In genomic region chr7:151088856-151089699, GRCh38 we compare ENCODE assay signal across 8 cellular contexts. TPM values are rescaled to one million over a fixed set of nuclear protein-coding genes. Genes with fewer than 3 reads are reported as not detected.
A peak's percentile ranks its signal among the peaks of the same experiment; 100 is the strongest.
DNase-seq lines count a peak whose midpoint lies in the region; ATAC-seq, FAIRE-seq and TF ChIP-seq lines count a peak whose summit lies in the region.

No MANE protein-coding gene starts in this region.

- intact Hi-C loops in CD8-positive, alpha-beta T cell (cut with DNase I, micrococcal nuclease), result loop anchor here (2.0 to 10.0 kb wide), 4 partner anchors 22 to 1374 kb away; partner anchors contain the start of genes KCNH2 (in 1 of the 2) and ZNF467 (in 1 of the 2)
- intact Hi-C loops in colonic mucosa (cut with DNase I) (no loop called here), HepG2 (cut with micrococcal nuclease; ENCODE audit: unreplicated experiment) (loop anchor here (10.0 kb wide), 1 partner anchor 156 kb away; the partner anchor contains the start of gene SMARCD3), stomach (cut with DNase I; ENCODE audit: low total_unique reads) (no loop called here)

- no peaks in the 10 kb centered on the region for H3K36me3 ChIP-seq in CD8-positive, alpha-beta T cell (ENCODE audit: insufficient read depth, low read length)
- no peaks in the 10 kb centered on the region for H3K36me3 ChIP-seq in colonic mucosa
- peaks cover 8 to 28% of the 10 kb centered on the region in 2 experiments; a peak in 4 of 5 replicates for H3K36me3 ChIP-seq in HepG2 (replicated peaks in 1 of 2; ENCODE audit: control insufficient read depth in 1 of 2, insufficient read depth in 2 of 2, low read length in 2 of 2)
- peaks cover 0 to 12% (median 7%) of the 10 kb centered on the region in 4 donors for H3K36me3 ChIP-seq in stomach

- H3K4me3 ChIP-seq in CD8-positive, alpha-beta T cell (ENCODE audit: low read depth, low read length), result no peak overlapping the region
- no peak overlapping the region for H3K4me3 ChIP-seq in colonic mucosa
- peak overlapping the region; percentile 93 to 98 (median 95); a peak in 5 of 6 replicates for H3K4me3 ChIP-seq in HepG2 (replicated peaks in 1 of 3; ENCODE audit: insufficient read depth in 1 of 3, low read depth in 2 of 3, low read length in 3 of 3)
- H3K4me3 ChIP-seq in stomach, result peak overlapping the region; percentile 74 to 93 (median 86)

- peak; percentile 39 for FAIRE-seq in HepG2 (lab: Jason Lieb, UNC)

- H3K27ac Mint-ChIP-seq in CD8-positive, alpha-beta T cell, result no peak overlapping the region

- H4K20me1 ChIP-seq in HepG2 (ENCODE audit: insufficient read depth, low read length), result peaks cover 54% of the 10 kb centered on the region

- H3K27me3 Mint-ChIP-seq in CD8-positive, alpha-beta T cell (ENCODE audit: low read depth), result peaks cover 24% of the 10 kb centered on the region

- H3K9ac ChIP-seq in colonic mucosa (ENCODE audit: low read depth in 2 of 2, low read length in 2 of 2) (peak overlapping the region; percentile 57 to 92), HepG2 (ENCODE audit: insufficient read depth, low read depth, low read length) (peak overlapping the region; percentile 88)

- H3K4me1 ChIP-seq in CD8-positive, alpha-beta T cell (ENCODE audit: insufficient read depth, low read length), result peaks cover 32% of the 10 kb centered on the region
- H3K4me1 ChIP-seq in colonic mucosa (peaks cover 9% of the 10 kb centered on the region), HepG2 (ENCODE audit: insufficient read depth, low read length) (peaks cover 60% of the 10 kb centered on the region), stomach (peaks cover 35 to 81% (median 66%) of the 10 kb centered on the region in 4 donors)

- POLR2A ChIA-PET in CD8-positive, alpha-beta T cell (lab: Charles Lee), result interaction anchor here (1.0 kb wide), 1 partner anchor 70 kb away, joined by 3 read pairs; no protein-coding TSS in a partner anchor
- POLR2A ChIA-PET in HepG2 (lab: Yijun Ruan, JAX), result interaction anchor here (1.0 to 6.7 kb wide), 4 partner anchors 8 to 61 kb away, joined by 3 to 82 read pairs (median 6); partner anchors contain the start of genes ABCB8 and FASTK

- no peak overlapping the region for H3K27ac ChIP-seq in CD8-positive, alpha-beta T cell (ENCODE audit: low read depth, low read length)
- H3K27ac ChIP-seq in colonic mucosa, result peak overlapping the region; percentile 77
- H3K27ac ChIP-seq in HepG2 (ENCODE audit: extremely low read length, insufficient read depth, low read length), result peak overlapping the region; percentile 70
- H3K27ac ChIP-seq in stomach, result peak overlapping the region; percentile 84 to 97 (median 90)

- TF ChIP-seq CTCF in CD8-positive, alpha-beta T cell (IDR thresholded peaks at IDR 0.05), result no peak
- TF ChIP-seq CTCF in colonic mucosa (IDR thresholded peaks at IDR 0.05) (no peak), HepG2 (CRISPR knock-in tag; IDR thresholded peaks at IDR 0.05) (no peak), stomach (IDR thresholded peaks at IDR 0.05) (no peak)

- no peaks in the 10 kb centered on the region for H3K27me3 ChIP-seq in CD8-positive, alpha-beta T cell (ENCODE audit: insufficient read depth, low read length)
- H3K27me3 ChIP-seq in colonic mucosa (no peaks in the 10 kb centered on the region), HepG2 (ENCODE audit: control insufficient read depth in 1 of 2, insufficient read depth in 2 of 2, low read length in 2 of 2) (no peaks in the 10 kb centered on the region), stomach (no peaks in the 10 kb centered on the region)

- TF ChIP-seq POLR2A in HepG2 (IDR thresholded peaks at IDR 0.05; ENCODE audit: insufficient read depth in 1 of 2, low read depth in 2 of 2, low read length in 2 of 2) (no peak), stomach (IDR thresholded peaks at IDR 0.05) (no peak)

- 55% methylated on average over 23 of the region's 30 CpGs for WGBS in HepG2 (ENCODE audit: low lambda C conversion rate)
- WGBS in stomach, 5 donors, result 13 to 34% (median 16%) methylated on average over 30 of the region's 30 CpGs

- DNase-seq in CD8-positive, alpha-beta T cell, result no peak
- DNase-seq in NCI-H2171 (lab: John Stamatoyannopoulos, UW), result peak; percentile 81
- peak; percentile 54 for DNase-seq in colonic mucosa
- DNase-seq in HepG2 (ENCODE audit: low spot score), result peak; percentile 73
- peak; percentile 62 for DNase-seq in stomach
- no peak for DNase-seq in inferior parietal cortex (ENCODE audit: extremely low spot score)
- DNase-seq in cerebellum (ENCODE audit: low spot score), result no peak
- DNase-seq in DMS79 treated with DMSO at 0.1 percent for 48 hours (lab: John Stamatoyannopoulos, UW), result no peak

- H3K36me3 Mint-ChIP-seq in CD8-positive, alpha-beta T cell, result peaks cover 2% of the 10 kb centered on the region

- H3K79me2 ChIP-seq in HepG2 (ENCODE audit: insufficient read depth, low read length), result peaks cover 72% of the 10 kb centered on the region

- no peak for TF ChIP-seq RAD21 in HepG2 (CRISPR knock-in tag; IDR thresholded peaks at IDR 0.05)

- peak overlapping the region; percentile 48 for H3K4me3 Mint-ChIP-seq in CD8-positive, alpha-beta T cell

- H3K9me3 ChIP-seq in CD8-positive, alpha-beta T cell (ENCODE audit: low read length), result no peaks in the 10 kb centered on the region
- H3K9me3 ChIP-seq in colonic mucosa (no peaks in the 10 kb centered on the region), HepG2 (ENCODE audit: low read length) (no peaks in the 10 kb centered on the region), stomach (no peaks in the 10 kb centered on the region)

- H3K4me1 Mint-ChIP-seq in CD8-positive, alpha-beta T cell (ENCODE audit: low read depth), result peaks cover 28% of the 10 kb centered on the region

- BruUV-seq in HepG2 (replicated peaks; lab: Mats Ljungman, UMichigan), result no TSS peak

- ATAC-seq in CD8-positive, alpha-beta T cell, result no peak
- ATAC-seq in HepG2, result peak; percentile 47

- in situ Hi-C loops in HepG2 (cut with HindIII; ENCODE audit: extremely low pct_ligation_motif_present, low pct_unique_long_range_greater_than_20kb), result no loop called here

- CTCF ChIA-PET in CD8-positive, alpha-beta T cell (lab: Charles Lee), result interaction anchor here (0.9 to 1.5 kb wide), 3 partner anchors 22 to 211 kb away, joined by 3 to 7 read pairs (median 4); no protein-coding TSS in a partner anchor
- CTCF ChIA-PET in HepG2 (lab: Yijun Ruan, JAX; ENCODE audit: low intra/inter-chr PET ratio, low total read pairs), result no interaction called here

- peak overlapping the region; percentile 97 for H3K4me2 ChIP-seq in HepG2 (ENCODE audit: low read depth, low read length)

- no peak overlapping the region for H2AFZ ChIP-seq in HepG2 (ENCODE audit: low read length)

- TF ChIP-seq EP300 in HepG2 (IDR thresholded peaks at IDR 0.05; ENCODE audit: low read depth in 2 of 2, low read length in 2 of 2), result peak in 1 of 2 experiments; percentile 38; a peak in 1 of 4 replicates
- TF ChIP-seq EP300 in HepG2 (CRISPR knock-in tag; IDR thresholded peaks at IDR 0.05; ENCODE audit: borderline replicate concordance), result no peak
- TF ChIP-seq EP300 in stomach (IDR thresholded peaks at IDR 0.05), result no peak

- H3K9me3 Mint-ChIP-seq in CD8-positive, alpha-beta T cell, result no peaks in the 10 kb centered on the region

RNA-seq across cellular contexts. Expression of gene AGAP3, which starts 2.8 kb away (rescaled TPM):
- 10 to 100 TPM; 35.0 to 36.6 TPM for total RNA-seq in CD8-positive, alpha-beta T cell
- total RNA-seq in colonic mucosa, result 10 to 100 TPM; 50.8 to 79.2 TPM
- total RNA-seq in HepG2 (2016; rRNA removed; fragmentation: Illumina TruSeq; extraction: Trizol), result 24.9 and 31.3 TPM in 2 replicates
- total RNA-seq in HepG2 (2016; cell fraction: cytosol; rRNA removed; fragmentation: Illumina TruSeq; extraction: Trizol; ENCODE audit: low read depth), result 26.6 and 28.2 TPM in 2 replicates
- total RNA-seq in HepG2 (2016; cell fraction: insoluble cytoplasmic fraction; rRNA removed; fragmentation: Illumina TruSeq; extraction: Trizol), result 24.2 and 30.5 TPM in 2 replicates
- 34.8 and 39.9 TPM in 2 replicates for total RNA-seq in HepG2 (2016; cell fraction: membrane; rRNA removed; fragmentation: Illumina TruSeq; extraction: Trizol)
- 26.5 and 31.8 TPM in 2 replicates for total RNA-seq in HepG2 (2016; cell fraction: nucleus; rRNA removed; fragmentation: Illumina TruSeq; extraction: Trizol)
- 61.4 and 62.0 TPM in 2 replicates for polyA plus RNA-seq in HepG2 (2011; rRNA removed)
- 54.9 and 70.5 TPM in 2 replicates for polyA plus RNA-seq in HepG2 (2011; cell fraction: cytosol; rRNA removed)
- 255 and 313 TPM in 2 replicates for polyA plus RNA-seq in HepG2 (2011; cell fraction: nucleus; rRNA removed)
- 46.4 and 66.8 TPM in 2 replicates for polyA plus RNA-seq in HepG2 (2012)
- polyA plus RNA-seq in HepG2 (2016; cell fraction: cytosol; fragmentation: Illumina TruSeq; extraction: Trizol; ENCODE audit: low read depth), result 23.3 and 25.2 TPM in 2 replicates
- 36.6 and 44.9 TPM in 2 replicates for polyA plus RNA-seq in HepG2 (2016; cell fraction: insoluble cytoplasmic fraction; fragmentation: Illumina TruSeq; extraction: Trizol; ENCODE audit: low read depth)
- polyA plus RNA-seq in HepG2 (2016; cell fraction: membrane; fragmentation: Illumina TruSeq; extraction: Trizol; ENCODE audit: low read depth), result 48.3 and 57.9 TPM in 2 replicates
- polyA plus RNA-seq in HepG2 (2016; cell fraction: nucleus; fragmentation: Illumina TruSeq; extraction: Trizol; ENCODE audit: insufficient read depth, low read depth), result 94.3 and 94.4 TPM in 2 replicates
- polyA minus RNA-seq in HepG2 (2011; rRNA and poly(A)+ RNA removed; ENCODE audit: low replicate concordance), result 70.7 and 91.8 TPM in 2 replicates
- polyA minus RNA-seq in HepG2 (2011; cell fraction: cytosol; rRNA and poly(A)+ RNA removed), result 43.3 and 46.7 TPM in 2 replicates
- polyA minus RNA-seq in HepG2 (2011; cell fraction: nucleus; rRNA and poly(A)+ RNA removed), result 71.4 and 81.1 TPM in 2 replicates
- total RNA-seq in stomach, result 100 to 1,000 TPM in 2 of 5 donors, 10 to 100 TPM in 3; 32.5 to 342 (median 83.9) TPM
- polyA plus RNA-seq in stomach, result 10 to 100 TPM; 36.0 to 60.8 (median 45.8) TPM
- 69.8 TPM for total RNA-seq in cerebellum

RNA-seq across cellular contexts. Expression of gene TMUB1, which starts 5.8 kb away (rescaled TPM):
- 10 to 100 TPM; 42.3 to 44.6 TPM for total RNA-seq in CD8-positive, alpha-beta T cell
- 100 to 1,000 TPM in 1 of 2 donors, 10 to 100 TPM in 1; 73.4 to 103 TPM for total RNA-seq in colonic mucosa
- total RNA-seq in HepG2 (2016; rRNA removed; fragmentation: Illumina TruSeq; extraction: Trizol), result 31.8 and 51.6 TPM in 2 replicates
- total RNA-seq in HepG2 (2016; cell fraction: cytosol; rRNA removed; fragmentation: Illumina TruSeq; extraction: Trizol; ENCODE audit: low read depth), result 65.7 and 75.8 TPM in 2 replicates
- 32.2 and 52.0 TPM in 2 replicates for total RNA-seq in HepG2 (2016; cell fraction: insoluble cytoplasmic fraction; rRNA removed; fragmentation: Illumina TruSeq; extraction: Trizol)
- 89.1 and 106 TPM in 2 replicates for total RNA-seq in HepG2 (2016; cell fraction: membrane; rRNA removed; fragmentation: Illumina TruSeq; extraction: Trizol)
- total RNA-seq in HepG2 (2016; cell fraction: nucleus; rRNA removed; fragmentation: Illumina TruSeq; extraction: Trizol), result 25.0 and 26.7 TPM in 2 replicates
- polyA plus RNA-seq in HepG2 (2011; rRNA removed), result 44.8 and 47.8 TPM in 2 replicates
- polyA plus RNA-seq in HepG2 (2011; cell fraction: cytosol; rRNA removed), result 27.8 and 54.6 TPM in 2 replicates
- 66.5 and 75.5 TPM in 2 replicates for polyA plus RNA-seq in HepG2 (2011; cell fraction: nucleus; rRNA removed)
- polyA plus RNA-seq in HepG2 (2012), result 33.8 and 40.3 TPM in 2 replicates
- polyA plus RNA-seq in HepG2 (2016; cell fraction: cytosol; fragmentation: Illumina TruSeq; extraction: Trizol; ENCODE audit: low read depth), result 123 and 138 TPM in 2 replicates
- 51.6 and 55.5 TPM in 2 replicates for polyA plus RNA-seq in HepG2 (2016; cell fraction: insoluble cytoplasmic fraction; fragmentation: Illumina TruSeq; extraction: Trizol; ENCODE audit: low read depth)
- polyA plus RNA-seq in HepG2 (2016; cell fraction: membrane; fragmentation: Illumina TruSeq; extraction: Trizol; ENCODE audit: low read depth), result 146 and 154 TPM in 2 replicates
- 85.5 and 89.1 TPM in 2 replicates for polyA plus RNA-seq in HepG2 (2016; cell fraction: nucleus; fragmentation: Illumina TruSeq; extraction: Trizol; ENCODE audit: insufficient read depth, low read depth)
- 5.6 and 25.8 TPM in 2 replicates for polyA minus RNA-seq in HepG2 (2011; rRNA and poly(A)+ RNA removed; ENCODE audit: low replicate concordance)
- 22.8 and 25.2 TPM in 2 replicates for polyA minus RNA-seq in HepG2 (2011; cell fraction: cytosol; rRNA and poly(A)+ RNA removed)
- 5.6 and 6.3 TPM in 2 replicates for polyA minus RNA-seq in HepG2 (2011; cell fraction: nucleus; rRNA and poly(A)+ RNA removed)
- total RNA-seq in stomach, result 10 to 100 TPM; 12.7 to 78.2 (median 42.9) TPM
- polyA plus RNA-seq in stomach, result 10 to 100 TPM; 69.6 to 86.8 (median 72.4) TPM
- 7.6 TPM for total RNA-seq in cerebellum

RNA-seq across cellular contexts. Expression of gene FASTK, which starts 8.5 kb away (rescaled TPM):
- 10 to 100 TPM; 56.3 to 62.9 TPM for total RNA-seq in CD8-positive, alpha-beta T cell
- total RNA-seq in colonic mucosa (100 to 1,000 TPM in 1 of 2 donors, 10 to 100 TPM in 1; 67.0 to 149 TPM), HepG2 (2016; rRNA removed; fragmentation: Illumina TruSeq; extraction: Trizol) (33.0 and 52.9 TPM in 2 replicates), stomach (100 to 1,000 TPM in 3 of 5 donors, 10 to 100 TPM in 2; 40.0 to 415 (median 116) TPM), cerebellum (26.5 TPM)
- 29.1 and 30.5 TPM in 2 replicates for total RNA-seq in HepG2 (2016; cell fraction: cytosol; rRNA removed; fragmentation: Illumina TruSeq; extraction: Trizol; ENCODE audit: low read depth)
- total RNA-seq in HepG2 (2016; cell fraction: insoluble cytoplasmic fraction; rRNA removed; fragmentation: Illumina TruSeq; extraction: Trizol), result 32.4 and 60.3 TPM in 2 replicates
- 41.0 and 43.4 TPM in 2 replicates for total RNA-seq in HepG2 (2016; cell fraction: membrane; rRNA removed; fragmentation: Illumina TruSeq; extraction: Trizol)
- 51.3 and 66.2 TPM in 2 replicates for total RNA-seq in HepG2 (2016; cell fraction: nucleus; rRNA removed; fragmentation: Illumina TruSeq; extraction: Trizol)
- polyA plus RNA-seq in HepG2 (2011; rRNA removed) (55.7 and 69.5 TPM in 2 replicates), stomach (100 to 1,000 TPM in 2 of 3 donors, 10 to 100 TPM in 1; 70.3 to 149 (median 129) TPM)
- polyA plus RNA-seq in HepG2 (2011; cell fraction: cytosol; rRNA removed), result 26.4 and 50.0 TPM in 2 replicates
- 502 and 643 TPM in 2 replicates for polyA plus RNA-seq in HepG2 (2011; cell fraction: nucleus; rRNA removed)
- 25.5 and 34.3 TPM in 2 replicates for polyA plus RNA-seq in HepG2 (2012)
- polyA plus RNA-seq in HepG2 (2016; cell fraction: cytosol; fragmentation: Illumina TruSeq; extraction: Trizol; ENCODE audit: low read depth), result 23.6 and 24.6 TPM in 2 replicates
- 29.6 and 34.7 TPM in 2 replicates for polyA plus RNA-seq in HepG2 (2016; cell fraction: insoluble cytoplasmic fraction; fragmentation: Illumina TruSeq; extraction: Trizol; ENCODE audit: low read depth)
- 31.2 and 34.1 TPM in 2 replicates for polyA plus RNA-seq in HepG2 (2016; cell fraction: membrane; fragmentation: Illumina TruSeq; extraction: Trizol; ENCODE audit: low read depth)
- polyA plus RNA-seq in HepG2 (2016; cell fraction: nucleus; fragmentation: Illumina TruSeq; extraction: Trizol; ENCODE audit: insufficient read depth, low read depth), result 122 and 126 TPM in 2 replicates
- 72.5 and 75.7 TPM in 2 replicates for polyA minus RNA-seq in HepG2 (2011; rRNA and poly(A)+ RNA removed; ENCODE audit: low replicate concordance)
- 14.0 and 16.2 TPM in 2 replicates for polyA minus RNA-seq in HepG2 (2011; cell fraction: cytosol; rRNA and poly(A)+ RNA removed)
- 80.8 and 95.9 TPM in 2 replicates for polyA minus RNA-seq in HepG2 (2011; cell fraction: nucleus; rRNA and poly(A)+ RNA removed)

RNA-seq across cellular contexts. Expression of gene SLC4A2, which starts 29.7 kb away (rescaled TPM):
- total RNA-seq in CD8-positive, alpha-beta T cell, result 10 to 100 TPM; 25.5 to 29.1 TPM
- total RNA-seq in colonic mucosa (100 to 1,000 TPM in 1 of 2 donors, 10 to 100 TPM in 1; 76.7 to 169 TPM), HepG2 (2016; rRNA removed; fragmentation: Illumina TruSeq; extraction: Trizol) (47.4 and 73.4 TPM in 2 replicates), stomach (100 to 1,000 TPM in 4 of 5 donors, 10 to 100 TPM in 1; 65.9 to 296 (median 128) TPM), cerebellum (15.8 TPM)
- 8.6 and 14.7 TPM in 2 replicates for total RNA-seq in HepG2 (2016; cell fraction: cytosol; rRNA removed; fragmentation: Illumina TruSeq; extraction: Trizol; ENCODE audit: low read depth)
- total RNA-seq in HepG2 (2016; cell fraction: insoluble cytoplasmic fraction; rRNA removed; fragmentation: Illumina TruSeq; extraction: Trizol), result 34.8 and 77.4 TPM in 2 replicates
- total RNA-seq in HepG2 (2016; cell fraction: membrane; rRNA removed; fragmentation: Illumina TruSeq; extraction: Trizol), result 26.6 and 30.8 TPM in 2 replicates
- total RNA-seq in HepG2 (2016; cell fraction: nucleus; rRNA removed; fragmentation: Illumina TruSeq; extraction: Trizol), result 63.4 and 65.4 TPM in 2 replicates
- polyA plus RNA-seq in HepG2 (2011; rRNA removed) (46.0 and 51.9 TPM in 2 replicates), stomach (100 to 1,000 TPM; 121 to 157 (median 124) TPM)
- 27.2 and 39.8 TPM in 2 replicates for polyA plus RNA-seq in HepG2 (2011; cell fraction: cytosol; rRNA removed)
- 152 and 184 TPM in 2 replicates for polyA plus RNA-seq in HepG2 (2011; cell fraction: nucleus; rRNA removed)
- 43.5 and 58.1 TPM in 2 replicates for polyA plus RNA-seq in HepG2 (2012)
- polyA plus RNA-seq in HepG2 (2016; cell fraction: cytosol; fragmentation: Illumina TruSeq; extraction: Trizol; ENCODE audit: low read depth), result 13.4 and 18.9 TPM in 2 replicates
- 43.1 and 59.0 TPM in 2 replicates for polyA plus RNA-seq in HepG2 (2016; cell fraction: insoluble cytoplasmic fraction; fragmentation: Illumina TruSeq; extraction: Trizol; ENCODE audit: low read depth)
- 34.8 and 39.1 TPM in 2 replicates for polyA plus RNA-seq in HepG2 (2016; cell fraction: membrane; fragmentation: Illumina TruSeq; extraction: Trizol; ENCODE audit: low read depth)
- 204 and 209 TPM in 2 replicates for polyA plus RNA-seq in HepG2 (2016; cell fraction: nucleus; fragmentation: Illumina TruSeq; extraction: Trizol; ENCODE audit: insufficient read depth, low read depth)
- polyA minus RNA-seq in HepG2 (2011; rRNA and poly(A)+ RNA removed; ENCODE audit: low replicate concordance), result 135 and 192 TPM in 2 replicates
- polyA minus RNA-seq in HepG2 (2011; cell fraction: cytosol; rRNA and poly(A)+ RNA removed), result 36.1 and 36.4 TPM in 2 replicates
- 37.8 and 40.6 TPM in 2 replicates for polyA minus RNA-seq in HepG2 (2011; cell fraction: nucleus; rRNA and poly(A)+ RNA removed)

RNA-seq across cellular contexts. Expression of gene CDK5, which starts 31.4 kb away (rescaled TPM):
- 1 to 10 TPM; 1.9 to 2.7 TPM for total RNA-seq in CD8-positive, alpha-beta T cell
- total RNA-seq in colonic mucosa (10 to 100 TPM; 11.3 to 15.9 TPM), HepG2 (2016; rRNA removed; fragmentation: Illumina TruSeq; extraction: Trizol) (21.3 and 22.6 TPM in 2 replicates), stomach (10 to 100 TPM in 2 of 5 donors, 1 to 10 TPM in 1, under 1 TPM in 1, not detected in 1; 0.87 to 46.1 (median 11.0) TPM), cerebellum (21.6 TPM)
- total RNA-seq in HepG2 (2016; cell fraction: cytosol; rRNA removed; fragmentation: Illumina TruSeq; extraction: Trizol; ENCODE audit: low read depth), result 12.6 and 13.7 TPM in 2 replicates
- 20.7 and 24.2 TPM in 2 replicates for total RNA-seq in HepG2 (2016; cell fraction: insoluble cytoplasmic fraction; rRNA removed; fragmentation: Illumina TruSeq; extraction: Trizol)
- total RNA-seq in HepG2 (2016; cell fraction: membrane; rRNA removed; fragmentation: Illumina TruSeq; extraction: Trizol), result 11.2 and 14.0 TPM in 2 replicates
- total RNA-seq in HepG2 (2016; cell fraction: nucleus; rRNA removed; fragmentation: Illumina TruSeq; extraction: Trizol), result 11.2 and 11.8 TPM in 2 replicates
- polyA plus RNA-seq in HepG2 (2011; rRNA removed) (16.4 and 17.3 TPM in 2 replicates), stomach (10 to 100 TPM in 2 of 3 donors, 1 to 10 TPM in 1; 8.3 to 13.3 (median 11.8) TPM)
- 19.6 and 22.3 TPM in 2 replicates for polyA plus RNA-seq in HepG2 (2011; cell fraction: cytosol; rRNA removed)
- polyA plus RNA-seq in HepG2 (2011; cell fraction: nucleus; rRNA removed), result 13.9 TPM in 2 replicates
- polyA plus RNA-seq in HepG2 (2012), result 12.1 and 12.5 TPM in 2 replicates
- 8.2 and 9.4 TPM in 2 replicates for polyA plus RNA-seq in HepG2 (2016; cell fraction: cytosol; fragmentation: Illumina TruSeq; extraction: Trizol; ENCODE audit: low read depth)
- polyA plus RNA-seq in HepG2 (2016; cell fraction: insoluble cytoplasmic fraction; fragmentation: Illumina TruSeq; extraction: Trizol; ENCODE audit: low read depth), result 24.7 and 27.5 TPM in 2 replicates
- polyA plus RNA-seq in HepG2 (2016; cell fraction: membrane; fragmentation: Illumina TruSeq; extraction: Trizol; ENCODE audit: low read depth), result 9.4 and 11.3 TPM in 2 replicates
- 18.0 and 20.6 TPM in 2 replicates for polyA plus RNA-seq in HepG2 (2016; cell fraction: nucleus; fragmentation: Illumina TruSeq; extraction: Trizol; ENCODE audit: insufficient read depth, low read depth)
- 36.0 and 75.6 TPM in 2 replicates for polyA minus RNA-seq in HepG2 (2011; rRNA and poly(A)+ RNA removed; ENCODE audit: low replicate concordance)
- polyA minus RNA-seq in HepG2 (2011; cell fraction: cytosol; rRNA and poly(A)+ RNA removed), result 8.6 and 12.4 TPM in 2 replicates
- polyA minus RNA-seq in HepG2 (2011; cell fraction: nucleus; rRNA and poly(A)+ RNA removed), result 7.0 and 11.7 TPM in 2 replicates

Comparison
In these comparisons a context has a peak if more than half of its experiments do, and no peak if none do; other contexts are left out.
1. DNase-seq: peak in NCI-H2171 (single experiment), colonic mucosa (single experiment), HepG2 (single experiment) and stomach (single experiment); none in CD8-positive, alpha-beta T cell (0 of 7), inferior parietal cortex (single experiment), cerebellum (single experiment) and DMS79 treated with DMSO at 0.1 percent for 48 hours (single experiment).
2. H3K4me3 ChIP-seq: peak in HepG2 (3 of 3) and stomach (4 of 4); none in CD8-positive, alpha-beta T cell (single experiment) and colonic mucosa (single experiment).
3. intact Hi-C loops: an anchor here in CD8-positive, alpha-beta T cell (2.0 to 10.0 kb wide) and HepG2 (10.0 kb wide); none called in colonic mucosa and stomach.